In the genomic region with DNA sequence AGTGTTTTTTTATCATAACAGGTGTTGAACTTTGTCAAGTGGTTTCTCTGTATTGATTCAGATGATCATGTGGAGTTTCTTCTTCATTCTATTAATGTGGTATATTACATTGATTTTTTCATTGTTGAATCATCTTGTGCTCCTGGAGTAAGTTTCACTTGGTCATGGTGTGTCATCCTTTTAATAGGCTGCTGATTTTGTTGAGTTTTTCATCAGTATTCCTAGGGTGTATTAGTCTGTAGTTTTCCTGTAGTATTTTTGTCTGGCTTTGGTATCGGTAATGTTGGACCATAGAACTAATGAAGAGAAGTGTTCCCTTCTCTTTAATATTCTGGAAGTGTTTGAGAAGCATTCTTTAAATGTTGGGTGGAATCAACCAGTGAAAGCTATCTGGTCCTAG, we compare ENCODE assay signal across 27 cellular contexts.
DNase-seq lines count a peak whose midpoint lies in the region; ATAC-seq and TF ChIP-seq lines count a peak whose summit lies in the region.
"Had no signal": no experiment of that assay in that cellular context is flagged by ENCODE, and none has a peak within 500 bp of the region (broad histone marks: within the 10 kb centered on the region; RNA-seq: fewer than 3 reads in every experiment).

No MANE protein-coding gene starts in this region.

- no peak for DNase-seq in HCT116 (ENCODE audit: low read depth, low spot score)
- DNase-seq in RWPE2 (ENCODE audit: low spot score) = no peak
- peak; percentile 48 for DNase-seq in fibroblast of mammary gland (ENCODE audit: low read depth)
- no peak for DNase-seq in NCI-H1092 treated with DMSO at 0.1 percent for 48 hours (lab: John Stamatoyannopoulos, UW)
- DNase-seq: activated CD4-positive, alpha-beta T cell treated with anti-CD3 and anti-CD28 coated beads, Interleukin-2, amount 50 U/mL, for 1 hour; activated naive CD4-positive, alpha-beta T cell treated with anti-CD3 and anti-CD28 coated beads, Interleukin-2, amount 50 U/mL, for 16 hours; amygdala; CD4-positive, alpha-beta T cell; DMS 273 treated with DMSO at 0.1 percent for 48 hours; dorsolateral prefrontal cortex; foreskin melanocyte; GOT3; Kasumi-1; left ventricle myocardium superior; NCI-H1048; NCI-H187 treated with DMSO at 0.1 percent for 48 hours; NCI-H526 treated with DMSO at 0.1 percent for 48 hours; posterior cingulate gyrus; stomach; transverse colon; WERI-Rb-1 had no signal

- no peaks in the 10 kb centered on the region for H4K20me1 ChIP-seq in HCT116 (ENCODE audit: insufficient read depth)

- POLR2A ChIA-PET in HCT116 (lab: Charles Lee) = no interaction called here

- H3K4me3 ChIP-seq in HCT116 (replicated peaks in 1 of 2; ENCODE audit: low read depth in 1 of 2, low read length in 2 of 2) (no peak overlapping the region), RWPE2 (ENCODE audit: severe bottlenecking) (no peak overlapping the region), fibroblast of mammary gland (ENCODE audit: control insufficient read depth, low read depth, low read length) (no peak overlapping the region), skeletal muscle satellite cell (ENCODE audit: low read length) (no peak overlapping the region)
- H3K4me3 ChIP-seq: cardiac muscle cell, dorsolateral prefrontal cortex, stomach, transverse colon had no signal

- TF ChIP-seq CTCF in HCT116 (IDR thresholded peaks at IDR 0.05 in 2 of 3, conservative IDR thresholded peaks at IDR 0.05 in 1 of 3; ENCODE audit: borderline replicate concordance in 1 of 3, insufficient read depth in 1 of 3, low read depth in 2 of 3, low read length in 2 of 3) (no peak), RWPE2 (IDR thresholded peaks at IDR 0.05; ENCODE audit: poor library complexity, severe bottlenecking) (no peak), fibroblast of mammary gland (conservative IDR thresholded peaks at IDR 0.05; ENCODE audit: control insufficient read depth, insufficient read depth, low read depth, low read length) (no peak)

- H3K4me2 ChIP-seq in HCT116 (ENCODE audit: low read length) = peak overlapping the region; percentile 29; the same call in 1 of the 2 replicates
- peak overlapping the region; percentile 34 for H3K4me2 ChIP-seq in skeletal muscle satellite cell (ENCODE audit: low read length)

- H3K27ac ChIP-seq in HCT116 (ENCODE audit: low read depth, low read length) (no peak overlapping the region), RWPE2 (ENCODE audit: poor library complexity, severe bottlenecking) (no peak overlapping the region)
- H3K27ac ChIP-seq: cardiac muscle cell, dorsolateral prefrontal cortex, RWPE1, stomach, transverse colon, WERI-Rb-1 had no signal

- ATAC-seq in HCT116 (no peak), RWPE2 (ENCODE audit: low read depth) (peak; percentile 58; the same call in 1 of the 3 replicates), GM21723 (IDR thresholded peaks at IDR 0.05; ENCODE audit: unreplicated experiment) (no peak), HG02938 (IDR thresholded peaks at IDR 0.05; ENCODE audit: unreplicated experiment) (no peak)
- ATAC-seq: left ventricle myocardium superior, sciatic nerve had no signal

- peaks cover 0 to 12% of the 10 kb centered on the region in 2 experiments; a peak in 2 of 4 replicates for H3K4me1 ChIP-seq in HCT116 (ENCODE audit: control insufficient read depth in 1 of 2, insufficient read depth in 2 of 2, low read length in 2 of 2)
- peaks cover 4% of the 10 kb centered on the region for H3K4me1 ChIP-seq in RWPE2 (ENCODE audit: insufficient read depth, poor library complexity, severe bottlenecking)
- H3K4me1 ChIP-seq in skeletal muscle satellite cell (ENCODE audit: control insufficient read depth, insufficient read depth, low read length) = peaks cover 16% of the 10 kb centered on the region
- H3K4me1 ChIP-seq: stomach, transverse colon had no signal

- no peak overlapping the region for H2AFZ ChIP-seq in HCT116 (ENCODE audit: low read depth, low read length, poor library complexity, severe bottlenecking)

- RAD21 ChIA-PET in HCT116 (lab: Charles Lee; ENCODE audit: low non-redundant PET in 1 of 2, low total read pairs in 2 of 2, uncharacterized antibody in 2 of 2, unreplicated experiment in 2 of 2) = no interaction called here

- H3K36me3 ChIP-seq in HCT116 (ENCODE audit: control insufficient read depth in 1 of 2, insufficient read depth in 2 of 2, low read length in 2 of 2) (0 out of 4 replicates have a peak, but pooled peaks cover 0 to 2% of the 10 kb centered on the region in 2 experiments), RWPE2 (ENCODE audit: low read depth) (peaks cover 26% of the 10 kb centered on the region), skeletal muscle satellite cell (ENCODE audit: insufficient read depth, low read length) (peaks cover 16% of the 10 kb centered on the region)
- H3K36me3 ChIP-seq: cardiac muscle cell had no signal

- H3K9me3 ChIP-seq in HCT116 (ENCODE audit: control insufficient read depth in 1 of 2, insufficient read depth in 1 of 2, low read depth in 1 of 2, low read length in 2 of 2) (no peaks in the 10 kb centered on the region; a peak in 1 of 4 replicates), RWPE2 (ENCODE audit: severe bottlenecking) (no peaks in the 10 kb centered on the region), skeletal muscle satellite cell (replicated peaks; ENCODE audit: low read length) (no peaks in the 10 kb centered on the region)
- H3K9me3 ChIP-seq: stomach, transverse colon had no signal

- CTCF ChIA-PET in HCT116 (lab: Charles Lee) = interaction anchor here (0.9 to 1.4 kb wide), 3 partner anchors 12 to 19 kb away, joined by 3 to 4 read pairs (median 3); no protein-coding TSS in a partner anchor

- H3K27me3 ChIP-seq in HCT116 (ENCODE audit: insufficient read depth, low read length) (no peaks in the 10 kb centered on the region), RWPE2 (ENCODE audit: insufficient read depth, poor library complexity, severe bottlenecking) (no peaks in the 10 kb centered on the region), skeletal muscle satellite cell (ENCODE audit: control insufficient read depth, insufficient read depth, low read length) (no peaks in the 10 kb centered on the region)
- H3K27me3 ChIP-seq: cardiac muscle cell, dorsolateral prefrontal cortex, stomach, transverse colon had no signal

- H3K79me2 ChIP-seq in HCT116 (ENCODE audit: insufficient read depth, low read length) = peaks cover 4% of the 10 kb centered on the region; the same call in 1 of the 2 replicates

- TF ChIP-seq POLR2A in HCT116 (IDR thresholded peaks at IDR 0.05; ENCODE audit: borderline replicate concordance, extremely low read depth, insufficient read depth, insufficient read length) = no peak

- TF ChIP-seq RAD21 in HCT116 (IDR thresholded peaks at IDR 0.05; ENCODE audit: low read depth) = no peak

- H3K9ac ChIP-seq in HCT116 (ENCODE audit: low read length) = no peak overlapping the region
- H3K9ac ChIP-seq in skeletal muscle satellite cell (ENCODE audit: low read depth, low read length) = no peak overlapping the region

- BruUV-seq in HCT116 (replicated peaks; lab: Mats Ljungman, UMichigan) = no TSS peak

- H3K9me2 ChIP-seq in HCT116 (ENCODE audit: insufficient read depth) = no peaks in the 10 kb centered on the region

- intact Hi-C loops in HCT116 (cut with micrococcal nuclease) = no loop called here

TF ChIP-seq in HCT116, 20 proteins besides CTCF, POLR2A, EP300 and RAD21 (continues in another document):
- TF ChIP-seq, protein P1, sequence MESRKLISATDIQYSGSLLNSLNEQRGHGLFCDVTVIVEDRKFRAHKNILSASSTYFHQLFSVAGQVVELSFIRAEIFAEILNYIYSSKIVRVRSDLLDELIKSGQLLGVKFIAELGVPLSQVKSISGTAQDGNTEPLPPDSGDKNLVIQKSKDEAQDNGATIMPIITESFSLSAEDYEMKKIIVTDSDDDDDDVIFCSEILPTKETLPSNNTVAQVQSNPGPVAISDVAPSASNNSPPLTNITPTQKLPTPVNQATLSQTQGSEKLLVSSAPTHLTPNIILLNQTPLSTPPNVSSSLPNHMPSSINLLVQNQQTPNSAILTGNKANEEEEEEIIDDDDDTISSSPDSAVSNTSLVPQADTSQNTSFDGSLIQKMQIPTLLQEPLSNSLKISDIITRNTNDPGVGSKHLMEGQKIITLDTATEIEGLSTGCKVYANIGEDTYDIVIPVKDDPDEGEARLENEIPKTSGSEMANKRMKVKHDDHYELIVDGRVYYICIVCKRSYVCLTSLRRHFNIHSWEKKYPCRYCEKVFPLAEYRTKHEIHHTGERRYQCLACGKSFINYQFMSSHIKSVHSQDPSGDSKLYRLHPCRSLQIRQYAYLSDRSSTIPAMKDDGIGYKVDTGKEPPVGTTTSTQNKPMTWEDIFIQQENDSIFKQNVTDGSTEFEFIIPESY (IDR thresholded peaks at IDR 0.05; ENCODE audit: extremely low read depth, insufficient replicate concordance, low read length) = no peak
- TF ChIP-seq EGR1 (IDR thresholded peaks at IDR 0.05; ENCODE audit: low read depth) (no peak), EZH2 (IDR thresholded peaks at IDR 0.05) (no peak), JUND (IDR thresholded peaks at IDR 0.05) (peak; percentile 41; the same call in 1 of the 2 replicates), CEBPB (IDR thresholded peaks at IDR 0.05; ENCODE audit: low read depth) (no peak), FOSL1 (IDR thresholded peaks at IDR 0.05; ENCODE audit: low read depth) (peak; percentile 53), POLR2AphosphoS5 (IDR thresholded peaks at IDR 0.05; ENCODE audit: low read depth, low read length) (no peak), EZH2phosphoT487 (IDR thresholded peaks at IDR 0.05; ENCODE audit: borderline replicate concordance) (no peak), SP1 (IDR thresholded peaks at IDR 0.05; ENCODE audit: low read depth) (no peak), SIN3A (IDR thresholded peaks at IDR 0.05; ENCODE audit: low read depth) (no peak)
- TF ChIP-seq, protein P2, sequence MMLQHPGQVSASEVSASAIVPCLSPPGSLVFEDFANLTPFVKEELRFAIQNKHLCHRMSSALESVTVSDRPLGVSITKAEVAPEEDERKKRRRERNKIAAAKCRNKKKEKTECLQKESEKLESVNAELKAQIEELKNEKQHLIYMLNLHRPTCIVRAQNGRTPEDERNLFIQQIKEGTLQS (IDR thresholded peaks at IDR 0.05) = no peak
